In genomic region chr9:38434833-38435232, GRCh38 we compare ENCODE assay signal across 20 cellular contexts. TPM values are rescaled to one million over a fixed set of nuclear protein-coding genes. Genes with fewer than 3 reads are reported as not detected.
DNase-seq lines count a peak whose midpoint lies in the region; ATAC-seq, FAIRE-seq and TF ChIP-seq lines count a peak whose summit lies in the region.
"Had no signal": no experiment of that assay in that cellular context is flagged by ENCODE, and none has a peak within 500 bp of the region (broad histone marks: within the 10 kb centered on the region; RNA-seq: fewer than 3 reads in every experiment).

No MANE protein-coding gene starts in this region.

- CTCF ChIA-PET in IMR-90 (lab: Yijun Ruan, JAX): interaction anchor here (0.6 kb wide), 1 partner anchor 295 kb away, joined by 5 read pairs; no protein-coding TSS in a partner anchor

- no peak overlapping the region for H2AK9ac ChIP-seq in IMR-90 (replicated peaks; ENCODE audit: low read depth, low read length, poor library complexity)

- peak overlapping the region; percentile 57; the same call in 1 of the 2 replicates for H3K18ac ChIP-seq in IMR-90 (ENCODE audit: low read depth, low read length)

- H2BK15ac ChIP-seq in IMR-90 (ENCODE audit: low read depth, low read length): no peak overlapping the region; the same call in 2 of the 3 replicates

- H3K27me3 ChIP-seq in IMR-90 (ENCODE audit: control insufficient read depth, insufficient read depth, low read length): peaks cover 12% of the 10 kb centered on the region
- H3K27me3 ChIP-seq in body of pancreas: no peaks in the 10 kb centered on the region
- H3K27me3 ChIP-seq in right lobe of liver: no peaks in the 10 kb centered on the region
- no peaks in the 10 kb centered on the region for H3K27me3 ChIP-seq in stomach
- no peaks in the 10 kb centered on the region for H3K27me3 ChIP-seq in GM23338 (ENCODE audit: insufficient read depth)
- H3K27me3 ChIP-seq: SJSA1 had no signal

- no peak overlapping the region for H3K56ac ChIP-seq in IMR-90 (ENCODE audit: extremely low read depth, insufficient read depth, low read length)

- H3K9ac ChIP-seq in IMR-90 (ENCODE audit: low read depth, low read length): no peak overlapping the region

- peaks cover 11% of the 10 kb centered on the region for H3K27me3 Mint-ChIP-seq in GM23338 (ENCODE audit: insufficient read depth, low read depth, poor library complexity)

- H3K4me1 Mint-ChIP-seq in GM23338: peaks cover 13% of the 10 kb centered on the region; the same call in 2 of the 3 replicates

- H3K4ac ChIP-seq in IMR-90 (ENCODE audit: low read depth, low read length): no peak overlapping the region

- in situ Hi-C loops in IMR-90 (cut with MboI; ENCODE audit: low sequenced_read_pairs): no loop called here

- H4K5ac ChIP-seq in IMR-90 (ENCODE audit: low read depth, low read length): no peak overlapping the region; the same call in 1 of the 2 replicates

- dilution Hi-C loops in IMR-90 (cut with HindIII; ENCODE audit: low sequenced_read_pairs, unreplicated experiment): no loop called here

- no peak for FAIRE-seq in GM19239 (lab: Jason Lieb, UNC)
- FAIRE-seq: GM12891, H54, HTR-8/SVneo had no signal

- no peaks in the 10 kb centered on the region for H3K79me2 ChIP-seq in GM23338 (replicated peaks; ENCODE audit: insufficient read depth)

- H3K4me1 ChIP-seq in IMR-90 (ENCODE audit: control insufficient read depth, insufficient read depth, low read length) (peaks cover 15% of the 10 kb centered on the region), body of pancreas (peaks cover 23% of the 10 kb centered on the region), right lobe of liver (peaks cover 0 to 12% (median 6%) of the 10 kb centered on the region in 4 donors), stomach (peaks cover 5 to 25% (median 13%) of the 10 kb centered on the region in 4 donors), GM23338 (ENCODE audit: insufficient read depth) (peaks cover 7% of the 10 kb centered on the region; the same call in 1 of the 2 replicates)

- POLR2A ChIA-PET in IMR-90 (lab: Charles Lee; ENCODE audit: unreplicated experiment): no interaction called here

- H4K91ac ChIP-seq in IMR-90 (ENCODE audit: insufficient read depth, low read depth, low read length): peak overlapping the region; percentile 4; the same call in 1 of the 2 replicates

- no peak for TF ChIP-seq RAD21 in IMR-90 (IDR thresholded peaks at IDR 0.05; ENCODE audit: low read length)

- no peak for TF ChIP-seq CTCF in IMR-90 (conservative IDR thresholded peaks at IDR 0.05; ENCODE audit: low read depth, low read length)
- TF ChIP-seq CTCF in body of pancreas (IDR thresholded peaks at IDR 0.05): no peak
- TF ChIP-seq CTCF in right lobe of liver (IDR thresholded peaks at IDR 0.05): no peak
- no peak for TF ChIP-seq CTCF in stomach (IDR thresholded peaks at IDR 0.05)
- no peak for TF ChIP-seq CTCF in GM23338 (conservative IDR thresholded peaks at IDR 0.05; ENCODE audit: low read depth in 2 of 2)

- H2BK20ac ChIP-seq in IMR-90 (ENCODE audit: low read depth, low read length): peak overlapping the region; percentile 26; the same call in 1 of the 2 replicates

- H3K9me3 ChIP-seq in IMR-90 (ENCODE audit: control insufficient read depth, insufficient read depth, low read length): no peaks in the 10 kb centered on the region
- H3K9me3 ChIP-seq in body of pancreas: no peaks in the 10 kb centered on the region
- no peaks in the 10 kb centered on the region for H3K9me3 ChIP-seq in right lobe of liver
- H3K9me3 ChIP-seq in stomach: no peaks in the 10 kb centered on the region
- H3K9me3 ChIP-seq: SJSA1 had no signal

- no peak for TF ChIP-seq EP300 in stomach (IDR thresholded peaks at IDR 0.05)

- H2BK5ac ChIP-seq in IMR-90 (ENCODE audit: low read depth, low read length, poor library complexity, severe bottlenecking): peak overlapping the region; percentile 5

- H3K36me3 ChIP-seq in IMR-90 (ENCODE audit: control insufficient read depth, insufficient read depth, low read length) (no peaks in the 10 kb centered on the region), body of pancreas (replicated peaks in 1 of 2; ENCODE audit: insufficient read depth in 1 of 2, low read depth in 2 of 2) (no peaks in the 10 kb centered on the region), right lobe of liver (no peaks in the 10 kb centered on the region), stomach (no peaks in the 10 kb centered on the region), GM23338 (ENCODE audit: insufficient read depth) (no peaks in the 10 kb centered on the region)
- H3K36me3 ChIP-seq: SJSA1 had no signal

- intact Hi-C loops in IMR-90 (cut with micrococcal nuclease): loop anchor here (1.0 kb wide), 1 partner anchor 10 kb away; no protein-coding TSS in a partner anchor
- intact Hi-C loops in body of pancreas (cut with DNase I): no loop called here
- intact Hi-C loops in right lobe of liver (cut with DNase I): no loop called here
- intact Hi-C loops in stomach (cut with DNase I; ENCODE audit: low total_unique reads): no loop called here

- H3F3A ChIP-seq in GM23338 (replicated peaks; ENCODE audit: low read depth): no peaks in the 10 kb centered on the region

- no peak overlapping the region; a peak in 1 of 4 replicates for H4K8ac ChIP-seq in IMR-90 (ENCODE audit: low read depth in 2 of 2, low read length in 2 of 2)

- WGBS in IMR-90 (ENCODE audit: extremely low coverage in 2 of 2, insufficient read length in 1 of 2), 2 experiments: no CpG with 5 or more reads among the region's 3 CpGs
- 64 to 75% methylated on average over 3 of the region's 3 CpGs for WGBS in body of pancreas, 2 donors
- 67% methylated on average over 3 of the region's 3 CpGs for WGBS in right lobe of liver (ENCODE audit: insufficient coverage, low coverage, low lambda C conversion rate, missing lambda C conversion rate)
- WGBS in stomach, 5 donors: 25 to 59% (median 42%) methylated on average over 3 of the region's 3 CpGs

- H3K27ac ChIP-seq in IMR-90 (ENCODE audit: insufficient read depth, low read length) (no peak overlapping the region), body of pancreas (peak overlapping the region in 3 of 4 donors; percentile 33 to 68 (median 65)), right lobe of liver (no peak overlapping the region), stomach (peak overlapping the region in 4 of 5 donors; percentile 23 to 71 (median 50)), GM23338 (ENCODE audit: low read depth) (no peak overlapping the region)
- H3K27ac ChIP-seq: HL-60, SJSA1 had no signal

- no peak overlapping the region for H3K27ac Mint-ChIP-seq in GM23338

- no peaks in the 10 kb centered on the region for H3K36me3 Mint-ChIP-seq in GM23338 (ENCODE audit: low read depth)

- no peak overlapping the region for H2AK5ac ChIP-seq in IMR-90 (ENCODE audit: low read depth, low read length)

- DNase-seq in IMR-90: no peak
- DNase-seq in body of pancreas: peak in 1 of 4 donors; percentile 40
- DNase-seq in right lobe of liver: no peak
- DNase-seq in stomach: no peak
- DNase-seq in RPMI8226: no peak
- no peak for DNase-seq in GM19239 (ENCODE audit: insufficient read length, low spot score)
- no peak for DNase-seq in GM23338 (ENCODE audit: low spot score)
- DNase-seq: DMS 273 treated with DMSO at 0.1 percent for 48 hours, GF-D8, KBM-7, MV-4-11, NCI-H1436, NCI-H2029, NCI-H2171, NCI-H446 treated with DMSO at 0.1 percent for 48 hours had no signal

- H3K4me3 ChIP-seq in IMR-90 (ENCODE audit: insufficient read depth, low read depth, low read length) (no peak overlapping the region), body of pancreas (no peak overlapping the region), right lobe of liver (no peak overlapping the region), stomach (no peak overlapping the region), GM23338 (no peak overlapping the region)
- H3K4me3 ChIP-seq: SJSA1 had no signal

- peaks cover 3% of the 10 kb centered on the region; the same call in 1 of the 2 replicates for H3K9me1 ChIP-seq in IMR-90 (ENCODE audit: insufficient read depth, low read length)

- peak overlapping the region; percentile 17; the same call in 1 of the 2 replicates for H3K14ac ChIP-seq in IMR-90 (replicated peaks; ENCODE audit: low read depth, low read length)

- ATAC-seq in IMR-90 (ENCODE audit: low read depth): no peak
- peak; percentile 79 for ATAC-seq in body of pancreas
- peak in 3 of 4 donors; percentile 12 to 80 (median 43) for ATAC-seq in right lobe of liver
- ATAC-seq in GM23338: no peak

- no peaks in the 10 kb centered on the region; the same call in 2 of the 3 replicates for H3K9me3 Mint-ChIP-seq in GM23338

- H3K4me2 ChIP-seq in IMR-90 (ENCODE audit: low read depth, low read length) (no peak overlapping the region), GM23338 (no peak overlapping the region)

- no TSS peak for BruUV-seq in IMR-90 (replicated peaks; lab: Mats Ljungman, UMichigan)

- H2AFZ ChIP-seq in IMR-90 (replicated peaks; ENCODE audit: low read length, poor library complexity) (no peak overlapping the region), GM23338 (no peak overlapping the region)

- no peak overlapping the region for H3K4me3 Mint-ChIP-seq in GM23338

- H2BK120ac ChIP-seq in IMR-90 (ENCODE audit: low read depth, low read length): 0 out of 2 replicates have a peak overlapping the region, but pooled peaks have one; percentile 25

- H3K9me2 ChIP-seq in GM23338 (ENCODE audit: insufficient read depth): peaks cover 12% of the 10 kb centered on the region; the same call in 1 of the 2 replicates

- H3K23ac ChIP-seq in IMR-90 (ENCODE audit: low read depth, low read length): no peak overlapping the region; the same call in 1 of the 2 replicates

- H4K20me1 ChIP-seq in IMR-90 (ENCODE audit: insufficient read depth, low read length): no peaks in the 10 kb centered on the region
- H4K20me1 ChIP-seq in GM23338 (replicated peaks; ENCODE audit: insufficient read depth): no peaks in the 10 kb centered on the region

- H3K79me1 ChIP-seq in IMR-90 (ENCODE audit: low read depth in 1 of 2, low read length in 2 of 2): no peaks in the 10 kb centered on the region; a peak in 1 of 4 replicates

- TF ChIP-seq POLR2A in IMR-90 (IDR thresholded peaks at IDR 0.05; ENCODE audit: low read depth, low read length): no peak
- TF ChIP-seq POLR2A in body of pancreas (IDR thresholded peaks at IDR 0.05): no peak
- no peak for TF ChIP-seq POLR2A in right lobe of liver (IDR thresholded peaks at IDR 0.05)
- no peak for TF ChIP-seq POLR2A in stomach (IDR thresholded peaks at IDR 0.05)

RNA-seq across cellular contexts. Expression of gene IGFBPL1, which starts 10.6 kb away (rescaled TPM):
- total RNA-seq in IMR-90 (2012; rRNA removed): under 0.01 TPM in 1 of 2 replicates, not detected in the other
- not detected in 2 replicates for polyA plus RNA-seq in IMR-90 (2012; rRNA removed)
- not detected in 2 replicates for polyA plus RNA-seq in IMR-90 (2012; cell fraction: cytosol; rRNA removed)
- not detected in 2 replicates for polyA plus RNA-seq in IMR-90 (2012; cell fraction: nucleus; rRNA removed; ENCODE audit: low replicate concordance)
- 1 to 10 TPM; 2.3 to 3.3 TPM for total RNA-seq in body of pancreas
- 1 to 10 TPM in 2 of 6 experiments, under 1 TPM in 3, not detected in 1; 0.20 to 2.7 (median 0.44) TPM for total RNA-seq in right lobe of liver
- total RNA-seq in stomach: 1 to 10 TPM in 3 of 5 donors, not detected in 2; 1.7 to 4.8 (median 2.2) TPM
- under 1 TPM in 2 of 3 donors, not detected in 1; 0.23 to 0.87 TPM for polyA plus RNA-seq in stomach
- total RNA-seq in GM23338 (2014; rRNA removed; shearing (Covaris generic)): 75.6 and 78.5 TPM in 2 replicates
- 9.4 and 9.6 TPM in 2 replicates for polyA plus RNA-seq in GM23338 (2016; fragmentation: Nextera tagmentation; extraction: Ambion mirVana)

RNA-seq across cellular contexts. Expression of gene ALDH1B1, which starts 42.3 kb away (rescaled TPM):
- total RNA-seq in IMR-90 (2012; rRNA removed) (37.2 and 37.6 TPM in 2 replicates), body of pancreas (10 to 100 TPM; 11.7 to 17.5 TPM), right lobe of liver (100 to 1,000 TPM in 2 of 6 experiments, 10 to 100 TPM in 4; 61.6 to 179 (median 81.8) TPM), stomach (10 to 100 TPM in 4 of 5 donors, under 1 TPM in 1; 0.58 to 68.7 (median 28.4) TPM)
- polyA plus RNA-seq in IMR-90 (2012; rRNA removed) (27.2 and 29.6 TPM in 2 replicates), stomach (10 to 100 TPM; 12.1 to 17.7 (median 17.0) TPM), GM23338 (2016; fragmentation: Nextera tagmentation; extraction: Ambion mirVana) (35.5 and 37.5 TPM in 2 replicates)
- polyA plus RNA-seq in IMR-90 (2012; cell fraction: cytosol; rRNA removed): 17.3 and 24.3 TPM in 2 replicates
- polyA plus RNA-seq in IMR-90 (2012; cell fraction: nucleus; rRNA removed; ENCODE audit: low replicate concordance): 8.2 and 8.4 TPM in 2 replicates
- 74.8 and 79.7 TPM in 2 replicates for total RNA-seq in GM23338 (2014; rRNA removed; shearing (Covaris generic))

Comparison
In these comparisons a context has a peak if more than half of its experiments do, and no peak if none do; other contexts are left out.
1. ATAC-seq: peak in body of pancreas (single experiment) and right lobe of liver (3 of 4); none in IMR-90 (single experiment) and GM23338 (single experiment).
2. H3K27ac ChIP-seq: peak in body of pancreas (3 of 4) and stomach (4 of 5); none in IMR-90 (single experiment), right lobe of liver (0 of 3) and GM23338 (single experiment).
3. RNA of gene IGFBPL1, which starts 10.6 kb away (total RNA-seq): 75.6 to 78.5 TPM in GM23338; 2.3 to 3.3 TPM in body of pancreas, 1.7 to 4.8 TPM in stomach, 0.20 to 2.7 TPM in right lobe of liver and under 0.01 TPM in IMR-90; every median in the first group is over 10 times any median in the second.